Comparison of ENCODE assay signal across 1 cellular context in the genomic region with DNA sequence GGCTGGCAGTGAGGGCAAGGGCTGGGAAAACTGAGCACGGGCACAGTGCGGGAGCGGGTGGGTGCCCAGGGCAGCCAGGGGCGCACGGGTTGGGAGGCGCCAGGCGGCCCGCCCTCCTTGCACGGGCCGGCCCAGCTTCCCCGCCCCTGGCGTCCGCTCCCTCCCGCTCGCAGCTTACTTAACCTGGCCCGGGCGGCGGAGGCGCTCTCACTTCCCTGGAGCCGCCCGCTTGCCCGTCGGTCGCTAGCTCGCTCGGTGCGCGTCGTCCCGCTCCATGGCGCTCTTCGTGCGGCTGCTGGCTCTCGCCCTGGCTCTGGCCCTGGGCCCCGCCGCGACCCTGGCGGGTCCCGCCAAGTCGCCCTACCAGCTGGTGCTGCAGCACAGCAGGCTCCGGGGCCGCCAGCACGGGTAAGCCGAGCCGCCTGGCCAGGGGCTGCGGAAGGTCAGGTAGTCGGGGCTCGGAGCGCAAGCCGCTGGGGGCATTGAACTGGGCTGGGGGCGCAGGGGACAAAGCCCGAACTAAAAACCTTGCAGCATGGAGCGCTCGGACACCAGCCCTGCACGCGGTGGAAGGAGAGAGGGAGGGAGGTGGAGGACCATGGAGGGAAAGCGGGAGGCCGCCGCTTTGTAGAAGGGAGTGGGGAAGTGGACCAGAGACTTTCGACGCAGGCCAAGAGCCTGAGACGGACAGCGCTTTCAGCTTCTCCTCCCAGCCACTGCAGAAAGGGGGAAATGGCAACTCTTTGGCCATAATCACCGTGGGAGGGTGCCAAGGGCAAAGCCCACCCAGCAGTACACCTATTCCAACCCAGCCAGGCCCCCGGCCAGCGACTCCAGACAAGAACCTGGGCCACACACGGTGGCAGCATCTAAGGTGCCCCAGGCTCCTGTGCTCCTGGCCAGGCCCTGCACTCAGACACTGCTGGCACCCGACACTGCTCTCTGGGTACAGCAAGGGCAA.
TF ChIP-seq lines count a peak whose summit lies in the region.

Gene TGFBI, plus strand, starts transcription at position 207 of the 961 bp plus-strand sequence. Its CDS starts 68 bp downstream, at position 275.

TF ChIP-seq in HepG2, 621 proteins besides CTCF, POLR2A, EP300 and RAD21 (continued from another document and continues in another):
- TF ChIP-seq, protein P1, sequence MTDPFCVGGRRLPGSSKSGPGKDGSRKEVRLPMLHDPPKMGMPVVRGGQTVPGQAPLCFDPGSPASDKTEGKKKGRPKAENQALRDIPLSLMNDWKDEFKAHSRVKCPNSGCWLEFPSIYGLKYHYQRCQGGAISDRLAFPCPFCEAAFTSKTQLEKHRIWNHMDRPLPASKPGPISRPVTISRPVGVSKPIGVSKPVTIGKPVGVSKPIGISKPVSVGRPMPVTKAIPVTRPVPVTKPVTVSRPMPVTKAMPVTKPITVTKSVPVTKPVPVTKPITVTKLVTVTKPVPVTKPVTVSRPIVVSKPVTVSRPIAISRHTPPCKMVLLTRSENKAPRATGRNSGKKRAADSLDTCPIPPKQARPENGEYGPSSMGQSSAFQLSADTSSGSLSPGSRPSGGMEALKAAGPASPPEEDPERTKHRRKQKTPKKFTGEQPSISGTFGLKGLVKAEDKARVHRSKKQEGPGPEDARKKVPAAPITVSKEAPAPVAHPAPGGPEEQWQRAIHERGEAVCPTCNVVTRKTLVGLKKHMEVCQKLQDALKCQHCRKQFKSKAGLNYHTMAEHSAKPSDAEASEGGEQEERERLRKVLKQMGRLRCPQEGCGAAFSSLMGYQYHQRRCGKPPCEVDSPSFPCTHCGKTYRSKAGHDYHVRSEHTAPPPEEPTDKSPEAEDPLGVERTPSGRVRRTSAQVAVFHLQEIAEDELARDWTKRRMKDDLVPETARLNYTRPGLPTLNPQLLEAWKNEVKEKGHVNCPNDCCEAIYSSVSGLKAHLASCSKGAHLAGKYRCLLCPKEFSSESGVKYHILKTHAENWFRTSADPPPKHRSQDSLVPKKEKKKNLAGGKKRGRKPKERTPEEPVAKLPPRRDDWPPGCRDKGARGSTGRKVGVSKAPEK (CRISPR knock-in tag; IDR thresholded peaks at IDR 0.05; ENCODE audit: borderline replicate concordance): no peak
- TF ChIP-seq ATAD3A (CRISPR knock-in tag; IDR thresholded peaks at IDR 0.05) (no peak), ZNF83 (CRISPR knock-in tag; IDR thresholded peaks at IDR 0.05; ENCODE audit: borderline replicate concordance) (no peak), SMAD3 (CRISPR knock-in tag; IDR thresholded peaks at IDR 0.05) (peak; percentile 26; the same call in 1 of the 2 replicates), THYN1 (CRISPR knock-in tag; IDR thresholded peaks at IDR 0.05; ENCODE audit: borderline replicate concordance, low read depth) (0 out of 2 replicates have a peak, but pooled peaks have one; percentile 71), THAP11 (CRISPR knock-in tag; IDR thresholded peaks at IDR 0.05) (peak; percentile 51), ZNF724P (CRISPR knock-in tag; IDR thresholded peaks at IDR 0.05; ENCODE audit: borderline replicate concordance) (no peak), E2F2 (CRISPR knock-in tag; IDR thresholded peaks at IDR 0.05; ENCODE audit: borderline replicate concordance) (peak; percentile 38; the same call in 1 of the 2 replicates), GATAD2A (CRISPR knock-in tag; IDR thresholded peaks at IDR 0.05) (no peak; the same call in 1 of the 2 replicates), ZNF646 (CRISPR knock-in tag; IDR thresholded peaks at IDR 0.05) (no peak; the same call in 1 of the 2 replicates), MNT (IDR thresholded peaks at IDR 0.05) (no peak), XRCC5 (optimal IDR thresholded peaks at IDR 0.05; ENCODE audit: low read length) (peak; percentile 71), ZNF337 (CRISPR knock-in tag; IDR thresholded peaks at IDR 0.05; ENCODE audit: borderline replicate concordance, low read depth) (no peak), TFDP2 (CRISPR knock-in tag; IDR thresholded peaks at IDR 0.05) (peak; percentile 84), FOXO4 (CRISPR knock-in tag; conservative IDR thresholded peaks at IDR 0.05) (0 out of 2 replicates have a peak, but pooled peaks have one; percentile 36), ZNF251 (CRISPR knock-in tag; IDR thresholded peaks at IDR 0.05) (0 out of 2 replicates have a peak, but pooled peaks have one; percentile 64), ZNF30 (CRISPR knock-in tag; IDR thresholded peaks at IDR 0.05) (no peak), ZUFSP (CRISPR knock-in tag; IDR thresholded peaks at IDR 0.05; ENCODE audit: borderline replicate concordance) (no peak), ZNF546 (CRISPR knock-in tag; conservative IDR thresholded peaks at IDR 0.05) (peak; percentile 64)
- TF ChIP-seq, protein P2, sequence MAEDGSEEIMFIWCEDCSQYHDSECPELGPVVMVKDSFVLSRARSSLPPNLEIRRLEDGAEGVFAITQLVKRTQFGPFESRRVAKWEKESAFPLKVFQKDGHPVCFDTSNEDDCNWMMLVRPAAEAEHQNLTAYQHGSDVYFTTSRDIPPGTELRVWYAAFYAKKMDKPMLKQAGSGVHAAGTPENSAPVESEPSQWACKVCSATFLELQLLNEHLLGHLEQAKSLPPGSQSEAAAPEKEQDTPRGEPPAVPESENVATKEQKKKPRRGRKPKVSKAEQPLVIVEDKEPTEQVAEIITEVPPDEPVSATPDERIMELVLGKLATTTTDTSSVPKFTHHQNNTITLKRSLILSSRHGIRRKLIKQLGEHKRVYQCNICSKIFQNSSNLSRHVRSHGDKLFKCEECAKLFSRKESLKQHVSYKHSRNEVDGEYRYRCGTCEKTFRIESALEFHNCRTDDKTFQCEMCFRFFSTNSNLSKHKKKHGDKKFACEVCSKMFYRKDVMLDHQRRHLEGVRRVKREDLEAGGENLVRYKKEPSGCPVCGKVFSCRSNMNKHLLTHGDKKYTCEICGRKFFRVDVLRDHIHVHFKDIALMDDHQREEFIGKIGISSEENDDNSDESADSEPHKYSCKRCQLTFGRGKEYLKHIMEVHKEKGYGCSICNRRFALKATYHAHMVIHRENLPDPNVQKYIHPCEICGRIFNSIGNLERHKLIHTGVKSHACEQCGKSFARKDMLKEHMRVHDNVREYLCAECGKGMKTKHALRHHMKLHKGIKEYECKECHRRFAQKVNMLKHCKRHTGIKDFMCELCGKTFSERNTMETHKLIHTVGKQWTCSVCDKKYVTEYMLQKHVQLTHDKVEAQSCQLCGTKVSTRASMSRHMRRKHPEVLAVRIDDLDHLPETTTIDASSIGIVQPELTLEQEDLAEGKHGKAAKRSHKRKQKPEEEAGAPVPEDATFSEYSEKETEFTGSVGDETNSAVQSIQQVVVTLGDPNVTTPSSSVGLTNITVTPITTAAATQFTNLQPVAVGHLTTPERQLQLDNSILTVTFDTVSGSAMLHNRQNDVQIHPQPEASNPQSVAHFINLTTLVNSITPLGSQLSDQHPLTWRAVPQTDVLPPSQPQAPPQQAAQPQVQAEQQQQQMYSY (CRISPR knock-in tag; IDR thresholded peaks at IDR 0.05): no peak
- TF ChIP-seq, protein P3, sequence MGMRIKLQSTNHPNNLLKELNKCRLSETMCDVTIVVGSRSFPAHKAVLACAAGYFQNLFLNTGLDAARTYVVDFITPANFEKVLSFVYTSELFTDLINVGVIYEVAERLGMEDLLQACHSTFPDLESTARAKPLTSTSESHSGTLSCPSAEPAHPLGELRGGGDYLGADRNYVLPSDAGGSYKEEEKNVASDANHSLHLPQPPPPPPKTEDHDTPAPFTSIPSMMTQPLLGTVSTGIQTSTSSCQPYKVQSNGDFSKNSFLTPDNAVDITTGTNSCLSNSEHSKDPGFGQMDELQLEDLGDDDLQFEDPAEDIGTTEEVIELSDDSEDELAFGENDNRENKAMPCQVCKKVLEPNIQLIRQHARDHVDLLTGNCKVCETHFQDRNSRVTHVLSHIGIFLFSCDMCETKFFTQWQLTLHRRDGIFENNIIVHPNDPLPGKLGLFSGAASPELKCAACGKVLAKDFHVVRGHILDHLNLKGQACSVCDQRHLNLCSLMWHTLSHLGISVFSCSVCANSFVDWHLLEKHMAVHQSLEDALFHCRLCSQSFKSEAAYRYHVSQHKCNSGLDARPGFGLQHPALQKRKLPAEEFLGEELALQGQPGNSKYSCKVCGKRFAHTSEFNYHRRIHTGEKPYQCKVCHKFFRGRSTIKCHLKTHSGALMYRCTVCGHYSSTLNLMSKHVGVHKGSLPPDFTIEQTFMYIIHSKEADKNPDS (CRISPR knock-in tag; IDR thresholded peaks at IDR 0.05): peak; percentile 85; the same call in 1 of the 2 replicates
